ENCODE assay signal across 7 cellular contexts in genomic region chr6:133817460-133818047, GRCh38.
DNase-seq lines count a peak whose midpoint lies in the region; ATAC-seq, FAIRE-seq and TF ChIP-seq lines count a peak whose summit lies in the region.

No MANE protein-coding gene starts in this region.

- H3K4me1 ChIP-seq in foreskin keratinocyte, result no peaks in the 10 kb centered on the region

- no peak for FAIRE-seq in H54 (lab: Jason Lieb, UNC)

- peak; percentile 52 for TF ChIP-seq CTCF in foreskin keratinocyte (conservative IDR thresholded peaks at IDR 0.05)

- peak; percentile 61 to 68 for DNase-seq in activated CD4-positive, alpha-beta T cell treated with anti-CD3 and anti-CD28 coated beads, Interleukin-2, amount 50 U/mL, for 48 hours
- no peak for DNase-seq in foreskin keratinocyte
- peak; percentile 15 for DNase-seq in stimulated activated naive CD4-positive, alpha-beta T cell treated with Interleukin-2 at 50 U/mL for 16 hours (lab: John Stamatoyannopoulos, UW)
- no peak for DNase-seq in cerebellum (ENCODE audit: low spot score)
- DNase-seq in H54 (ENCODE audit: insufficient read length, low spot score), result no peak

- no peak overlapping the region for H3K27ac ChIP-seq in foreskin keratinocyte

- ATAC-seq in GM18867 (IDR thresholded peaks at IDR 0.05; ENCODE audit: unreplicated experiment) (peak; percentile 82), HG03159 (IDR thresholded peaks at IDR 0.05; ENCODE audit: unreplicated experiment) (peak; percentile 91), foreskin keratinocyte (peak; percentile 32)

- H3K27me3 ChIP-seq in foreskin keratinocyte, result peaks cover 9% of the 10 kb centered on the region

- no peak for TF ChIP-seq POLR2A in H54 (IDR thresholded peaks at IDR 0.05; ENCODE audit: low read depth, low read length)

Comparison
In these comparisons a context has a peak if more than half of its experiments do, and no peak if none do; other contexts are left out.
1. ATAC-seq: peak in every context shown above with its lines; median percentile 91 in HG03159; 82 in GM18867; 32 in foreskin keratinocyte.
2. DNase-seq: peak in activated CD4-positive, alpha-beta T cell treated with anti-CD3 and anti-CD28 coated beads, Interleukin-2, amount 50 U/mL, for 48 hours (2 of 2) and stimulated activated naive CD4-positive, alpha-beta T cell treated with Interleukin-2 at 50 U/mL for 16 hours (single experiment); none in foreskin keratinocyte (0 of 2), cerebellum (single experiment) and H54 (single experiment).